Comparison of ENCODE assay signal across 1 cellular context in the genomic region with DNA sequence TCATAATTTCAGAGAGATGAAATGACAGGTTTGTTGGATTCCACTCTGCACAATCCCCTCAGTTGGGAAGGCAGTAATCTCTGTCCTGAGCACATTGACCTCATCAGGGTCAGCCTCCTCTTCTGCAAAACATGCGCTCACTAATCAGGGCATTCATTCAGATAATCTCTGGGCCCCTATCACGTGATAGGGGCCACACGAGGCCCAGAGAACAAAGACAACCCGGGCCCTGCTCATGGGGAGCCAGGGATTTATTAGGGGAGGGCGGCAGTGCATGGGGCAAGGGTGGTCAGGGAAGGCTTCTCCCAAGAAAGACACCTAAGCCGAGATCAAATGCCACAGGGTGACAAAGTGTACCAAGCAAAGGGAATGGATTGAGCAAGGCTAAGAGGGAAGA.
A peak's percentile ranks its signal among the peaks of the same experiment; 100 is the strongest.
TF ChIP-seq lines count a peak whose summit lies in the region.

No MANE protein-coding gene starts in this region.

TF ChIP-seq in K562, 482 proteins besides CTCF, POLR2A, EP300 and RAD21:
- TF ChIP-seq, protein P1, sequence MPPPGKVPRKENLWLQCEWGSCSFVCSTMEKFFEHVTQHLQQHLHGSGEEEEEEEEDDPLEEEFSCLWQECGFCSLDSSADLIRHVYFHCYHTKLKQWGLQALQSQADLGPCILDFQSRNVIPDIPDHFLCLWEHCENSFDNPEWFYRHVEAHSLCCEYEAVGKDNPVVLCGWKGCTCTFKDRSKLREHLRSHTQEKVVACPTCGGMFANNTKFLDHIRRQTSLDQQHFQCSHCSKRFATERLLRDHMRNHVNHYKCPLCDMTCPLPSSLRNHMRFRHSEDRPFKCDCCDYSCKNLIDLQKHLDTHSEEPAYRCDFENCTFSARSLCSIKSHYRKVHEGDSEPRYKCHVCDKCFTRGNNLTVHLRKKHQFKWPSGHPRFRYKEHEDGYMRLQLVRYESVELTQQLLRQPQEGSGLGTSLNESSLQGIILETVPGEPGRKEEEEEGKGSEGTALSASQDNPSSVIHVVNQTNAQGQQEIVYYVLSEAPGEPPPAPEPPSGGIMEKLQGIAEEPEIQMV (tag; conservative IDR thresholded peaks at IDR 0.05; ENCODE audit: low read depth): no peak
- TF ChIP-seq MGA (IDR thresholded peaks at IDR 0.05) (peak; percentile 29; the same call in 1 of the 2 replicates), RAD51 (IDR thresholded peaks at IDR 0.05; ENCODE audit: borderline replicate concordance, low read depth) (peak; percentile 69), TFE3 (CRISPR knock-in tag; IDR thresholded peaks at IDR 0.05) (peak; percentile 75), BHLHE40 (IDR thresholded peaks at IDR 0.05; ENCODE audit: low read length) (0 out of 2 replicates have a peak, but pooled peaks have one; percentile 7), USF2 (CRISPR knock-in tag; IDR thresholded peaks at IDR 0.05) (0 out of 2 replicates have a peak, but pooled peaks have one; percentile 18), CBFA2T2 (conservative IDR thresholded peaks at IDR 0.05) (0 out of 2 replicates have a peak, but pooled peaks have one; percentile 11), MIER1 (IDR thresholded peaks at IDR 0.05; ENCODE audit: low read depth) (no peak), ZFX (CRISPR knock-in tag; IDR thresholded peaks at IDR 0.05) (0 out of 2 replicates have a peak, but pooled peaks have one; percentile 24)
- TF ChIP-seq, protein P2, sequence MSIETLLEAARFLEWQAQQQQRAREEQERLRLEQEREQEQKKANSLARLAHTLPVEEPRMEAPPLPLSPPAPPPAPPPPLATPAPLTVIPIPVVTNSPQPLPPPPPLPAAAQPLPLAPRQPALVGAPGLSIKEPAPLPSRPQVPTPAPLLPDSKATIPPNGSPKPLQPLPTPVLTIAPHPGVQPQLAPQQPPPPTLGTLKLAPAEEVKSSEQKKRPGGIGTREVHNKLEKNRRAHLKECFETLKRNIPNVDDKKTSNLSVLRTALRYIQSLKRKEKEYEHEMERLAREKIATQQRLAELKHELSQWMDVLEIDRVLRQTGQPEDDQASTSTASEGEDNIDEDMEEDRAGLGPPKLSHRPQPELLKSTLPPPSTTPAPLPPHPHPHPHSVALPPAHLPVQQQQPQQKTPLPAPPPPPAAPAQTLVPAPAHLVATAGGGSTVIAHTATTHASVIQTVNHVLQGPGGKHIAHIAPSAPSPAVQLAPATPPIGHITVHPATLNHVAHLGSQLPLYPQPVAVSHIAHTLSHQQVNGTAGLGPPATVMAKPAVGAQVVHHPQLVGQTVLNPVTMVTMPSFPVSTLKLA (conservative IDR thresholded peaks at IDR 0.05): 0 out of 4 replicates have a peak, but pooled peaks of 1 of the 2 experiments have one; percentile 21
- TF ChIP-seq, protein P3, sequence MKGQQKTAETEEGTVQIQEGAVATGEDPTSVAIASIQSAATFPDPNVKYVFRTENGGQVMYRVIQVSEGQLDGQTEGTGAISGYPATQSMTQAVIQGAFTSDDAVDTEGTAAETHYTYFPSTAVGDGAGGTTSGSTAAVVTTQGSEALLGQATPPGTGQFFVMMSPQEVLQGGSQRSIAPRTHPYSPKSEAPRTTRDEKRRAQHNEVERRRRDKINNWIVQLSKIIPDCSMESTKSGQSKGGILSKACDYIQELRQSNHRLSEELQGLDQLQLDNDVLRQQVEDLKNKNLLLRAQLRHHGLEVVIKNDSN (CRISPR knock-in tag; IDR thresholded peaks at IDR 0.05): peak; percentile 71
